In genomic region chr12:81644503-81644902, GRCh38 we compare ENCODE assay signal across 1 cellular context.
TF ChIP-seq lines count a peak whose summit lies in the region.

No MANE protein-coding gene starts in this region.

TF ChIP-seq in A549, 52 proteins besides CTCF, POLR2A, EP300 and RAD21 (continued from another document):
- TF ChIP-seq, protein P1, sequence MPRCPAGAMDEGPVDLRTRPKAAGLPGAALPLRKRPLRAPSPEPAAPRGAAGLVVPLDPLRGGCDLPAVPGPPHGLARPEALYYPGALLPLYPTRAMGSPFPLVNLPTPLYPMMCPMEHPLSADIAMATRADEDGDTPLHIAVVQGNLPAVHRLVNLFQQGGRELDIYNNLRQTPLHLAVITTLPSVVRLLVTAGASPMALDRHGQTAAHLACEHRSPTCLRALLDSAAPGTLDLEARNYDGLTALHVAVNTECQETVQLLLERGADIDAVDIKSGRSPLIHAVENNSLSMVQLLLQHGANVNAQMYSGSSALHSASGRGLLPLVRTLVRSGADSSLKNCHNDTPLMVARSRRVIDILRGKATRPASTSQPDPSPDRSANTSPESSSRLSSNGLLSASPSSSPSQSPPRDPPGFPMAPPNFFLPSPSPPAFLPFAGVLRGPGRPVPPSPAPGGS (IDR thresholded peaks at IDR 0.05): no peak
- peak; percentile 60 for TF ChIP-seq SMC3 (IDR thresholded peaks at IDR 0.05)
